Comparison of ENCODE assay signal across 8 cellular contexts in the genomic region with DNA sequence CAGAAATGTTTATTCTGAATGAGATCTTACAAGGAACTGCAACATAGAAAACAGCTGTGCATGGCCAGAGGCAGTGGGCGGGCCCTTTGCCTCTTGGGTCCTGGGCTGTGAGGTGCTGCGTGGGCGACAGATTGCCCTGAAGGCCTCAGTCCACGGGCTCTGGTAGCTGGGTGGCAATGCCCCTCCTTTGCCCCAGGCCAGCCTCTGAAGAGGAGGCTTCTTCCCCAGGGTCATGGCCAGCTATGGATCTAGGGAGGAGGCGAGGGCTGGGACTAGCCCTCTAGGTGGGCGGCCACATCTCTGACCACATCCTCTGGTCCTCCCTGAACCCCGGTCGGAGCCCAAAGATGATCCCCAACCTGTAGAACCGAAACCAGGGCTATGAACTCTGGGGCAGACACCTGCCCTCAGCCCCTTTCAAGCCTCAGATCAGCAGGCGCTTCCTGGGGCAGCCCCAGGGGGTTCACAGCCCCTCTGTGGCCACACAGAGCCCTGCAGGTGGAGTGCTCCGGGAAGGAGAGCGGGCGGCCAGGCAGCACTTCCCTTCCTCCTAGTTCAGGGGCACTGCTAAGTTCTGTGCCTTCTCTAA. TPM values are rescaled to one million over a fixed set of nuclear protein-coding genes. Genes with fewer than 3 reads are reported as not detected.
DNase-seq lines count a peak whose midpoint lies in the region; ATAC-seq lines count a peak whose summit lies in the region.

No MANE protein-coding gene starts in this region.

- peak; percentile 67 for ATAC-seq in HG02588 (IDR thresholded peaks at IDR 0.05; ENCODE audit: unreplicated experiment)

- peaks cover 37% of the 10 kb centered on the region for H3K36me3 ChIP-seq in effector memory CD4-positive, alpha-beta T cell (ENCODE audit: control insufficient read depth, insufficient read depth, low read length)
- peaks cover 3% of the 10 kb centered on the region; the same call in 1 of the 2 replicates for H3K36me3 ChIP-seq in HAP-1 (replicated peaks)

- H3K4me1 ChIP-seq in effector memory CD4-positive, alpha-beta T cell (ENCODE audit: control insufficient read depth, insufficient read depth, low read length, poor library complexity, severe bottlenecking) = peaks cover 78% of the 10 kb centered on the region
- H3K4me1 ChIP-seq in HAP-1 = no peaks in the 10 kb centered on the region

- peak overlapping the region; percentile 73 for H3K4me3 Mint-ChIP-seq in activated CD4-positive, alpha-beta T cell treated with anti-CD3 and anti-CD28 coated beads, Interleukin-2, amount 10 ng/mL, durations not matched to agents 24 days and 14 days

- H3K27ac Mint-ChIP-seq in activated CD4-positive, alpha-beta T cell treated with anti-CD3 and anti-CD28 coated beads, Interleukin-2, amount 10 ng/mL, durations not matched to agents 24 days and 14 days = peak overlapping the region; percentile 87

- intact Hi-C loops in activated CD4-positive, alpha-beta T cell treated with anti-CD3 and anti-CD28 coated beads, Interleukin-2, amount 10 ng/mL, durations not matched to agents 24 days and 14 days (cut with micrococcal nuclease) = loop anchor here (1.0 to 2.0 kb wide), 3 partner anchors 8 to 28 kb away; a partner anchor contains a TSS

- no peak overlapping the region for H3K4me3 ChIP-seq in effector memory CD4-positive, alpha-beta T cell (ENCODE audit: insufficient read depth, low read depth, low read length, poor library complexity, severe bottlenecking)
- no peak overlapping the region for H3K4me3 ChIP-seq in HAP-1

- peaks cover 67% of the 10 kb centered on the region for H3K4me1 Mint-ChIP-seq in activated CD4-positive, alpha-beta T cell treated with anti-CD3 and anti-CD28 coated beads, Interleukin-2, amount 10 ng/mL, durations not matched to agents 24 days and 14 days

- H3K36me3 Mint-ChIP-seq in activated CD4-positive, alpha-beta T cell treated with anti-CD3 and anti-CD28 coated beads, Interleukin-2, amount 10 ng/mL, durations not matched to agents 24 days and 14 days (ENCODE audit: low read depth) = peaks cover 34% of the 10 kb centered on the region

- DNase-seq in activated CD4-positive, alpha-beta T cell treated with anti-CD3 and anti-CD28 coated beads, Interleukin-2, amount 10 ng/mL, durations not matched to agents 24 days and 14 days = peak; percentile 87
- DNase-seq in activated CD4-positive, alpha-beta T cell treated with anti-CD3 and anti-CD28 coated beads, Interleukin-2, amount 50 U/mL, for 4 hours = no peak
- DNase-seq in OCI-M1 (lab: John Stamatoyannopoulos, UW) = peak; percentile 18
- DNase-seq in effector memory CD4-positive, alpha-beta T cell = peak; percentile 60 to 61 (median 60)
- DNase-seq in stimulated activated naive CD4-positive, alpha-beta T cell (lab: John Stamatoyannopoulos, UW) = peak in 4 of 6 experiments; percentile 19 to 51 (median 46)
- no peak for DNase-seq in NCI-H2107 treated with DMSO at 0.1 percent for 48 hours (lab: John Stamatoyannopoulos, UW; ENCODE audit: unreplicated experiment)
- DNase-seq in HAP-1 (ENCODE audit: low spot score in 2 of 2) = no peak

- in situ Hi-C loops in HAP-1 (cut with MboI; ENCODE audit: low sequenced_read_pairs) = no loop called here

- no peaks in the 10 kb centered on the region for H3K9me3 Mint-ChIP-seq in activated CD4-positive, alpha-beta T cell treated with anti-CD3 and anti-CD28 coated beads, Interleukin-2, amount 10 ng/mL, durations not matched to agents 24 days and 14 days

- no peaks in the 10 kb centered on the region for H3K9me3 ChIP-seq in effector memory CD4-positive, alpha-beta T cell (ENCODE audit: control insufficient read depth, low read length)
- no peaks in the 10 kb centered on the region for H3K9me3 ChIP-seq in HAP-1

- H3K27me3 ChIP-seq in effector memory CD4-positive, alpha-beta T cell (replicated peaks; ENCODE audit: control insufficient read depth, insufficient read depth, low read length, poor library complexity, severe bottlenecking) = no peaks in the 10 kb centered on the region
- H3K27me3 ChIP-seq in HAP-1 (ENCODE audit: low read depth) = no peaks in the 10 kb centered on the region

- peak overlapping the region; percentile 81 for H3K27ac ChIP-seq in effector memory CD4-positive, alpha-beta T cell (ENCODE audit: insufficient read depth, low read length, poor library complexity, severe bottlenecking)

- H3K27me3 Mint-ChIP-seq in activated CD4-positive, alpha-beta T cell treated with anti-CD3 and anti-CD28 coated beads, Interleukin-2, amount 10 ng/mL, durations not matched to agents 24 days and 14 days = no peaks in the 10 kb centered on the region

RNA-seq across cellular contexts. Expression of a gene that starts 6.6 kb away (rescaled TPM):
- 0.05 TPM in 2 replicates for total RNA-seq in activated CD4-positive, alpha-beta T cell treated with anti-CD3 and anti-CD28 coated beads, Interleukin-2, amount 10 ng/mL, durations not matched to agents 24 days and 14 days

RNA-seq across cellular contexts. Expression of a gene that starts 27.3 kb away (rescaled TPM):
- total RNA-seq in activated CD4-positive, alpha-beta T cell treated with anti-CD3 and anti-CD28 coated beads, Interleukin-2, amount 10 ng/mL, durations not matched to agents 24 days and 14 days = 93.0 and 101 TPM in 2 replicates

RNA-seq across cellular contexts. Expression of a gene that starts 40.7 kb away (rescaled TPM):
- 36.7 and 39.1 TPM in 2 replicates for total RNA-seq in activated CD4-positive, alpha-beta T cell treated with anti-CD3 and anti-CD28 coated beads, Interleukin-2, amount 10 ng/mL, durations not matched to agents 24 days and 14 days

RNA-seq across cellular contexts. Expression of a gene that starts 48.1 kb away (rescaled TPM):
- total RNA-seq in activated CD4-positive, alpha-beta T cell treated with anti-CD3 and anti-CD28 coated beads, Interleukin-2, amount 10 ng/mL, durations not matched to agents 24 days and 14 days = 63.5 and 67.3 TPM in 2 replicates

Comparison
In these comparisons a context has a peak if more than half of its experiments do, and no peak if none do; other contexts are left out.
1. DNase-seq: peak in activated CD4-positive, alpha-beta T cell treated with anti-CD3 and anti-CD28 coated beads, Interleukin-2, amount 10 ng/mL, durations not matched to agents 24 days and 14 days (single experiment), OCI-M1 (single experiment), effector memory CD4-positive, alpha-beta T cell (3 of 3) and stimulated activated naive CD4-positive, alpha-beta T cell (4 of 6); none in activated CD4-positive, alpha-beta T cell treated with anti-CD3 and anti-CD28 coated beads, Interleukin-2, amount 50 U/mL, for 4 hours (0 of 2), NCI-H2107 treated with DMSO at 0.1 percent for 48 hours (single experiment) and HAP-1 (0 of 2).